In genomic region chr11:88348870-88349269, GRCh38 we compare ENCODE assay signal across 18 cellular contexts.
"Had no signal": no experiment of that assay in that cellular context is flagged by ENCODE, and none has a peak within 500 bp of the region (broad histone marks: within the 10 kb centered on the region; RNA-seq: fewer than 3 reads in every experiment).

No MANE protein-coding gene starts in this region.

- DNase-seq: activated CD4-positive, alpha-beta memory T cell treated with anti-CD3 and anti-CD28 coated beads for 36 hours; activated CD4-positive, alpha-beta T cell treated with anti-CD3 and anti-CD28 coated beads for 36 hours; activated naive CD8-positive, alpha-beta T cell treated with anti-CD3 and anti-CD28 coated beads, Interleukin-2, amount 10 ng/mL, durations not matched to agents 7 days and 5 days; anterior cingulate cortex; central memory CD4-positive, alpha-beta T cell; foreskin fibroblast; glutamatergic neuron; hypothalamus; kidney; left lung; midbrain; stimulated activated CD4-positive, alpha-beta T cell treated with anti-CD3 and anti-CD28 coated beads, Interleukin-2, amount 100 ng/mL, for 24 hours; stimulated activated naive CD8-positive, alpha-beta T cell treated with anti-CD3 and anti-CD28 coated beads, Interleukin-15, Interleukin-2, amounts not matched to agents 100 U/mL and 50 U/mL, for 24 hours; substantia nigra; tibial artery had no signal

- H3K36me3 ChIP-seq: left lung, tibial artery had no signal

- H3K4me3 Mint-ChIP-seq: activated CD4-positive, alpha-beta memory T cell treated with anti-CD3 and anti-CD28 coated beads for 36 hours; activated CD4-positive, alpha-beta T cell treated with anti-CD3 and anti-CD28 coated beads for 36 hours; activated naive CD8-positive, alpha-beta T cell treated with anti-CD3 and anti-CD28 coated beads, Interleukin-2, amount 10 ng/mL, durations not matched to agents 7 days and 5 days; brain; WTC11 had no signal

- H3K36me3 Mint-ChIP-seq: activated CD4-positive, alpha-beta memory T cell treated with anti-CD3 and anti-CD28 coated beads for 36 hours; brain; WTC11 had no signal

- H3K4me3 ChIP-seq: coronary artery, left lung, tibial artery had no signal

- H3K4me1 ChIP-seq: tibial artery had no signal

- H3K27ac Mint-ChIP-seq: activated CD4-positive, alpha-beta memory T cell treated with anti-CD3 and anti-CD28 coated beads for 36 hours; activated CD4-positive, alpha-beta T cell treated with anti-CD3 and anti-CD28 coated beads for 36 hours; activated naive CD8-positive, alpha-beta T cell treated with anti-CD3 and anti-CD28 coated beads, Interleukin-2, amount 10 ng/mL, durations not matched to agents 7 days and 5 days; brain; WTC11 had no signal

- H3K27ac ChIP-seq: coronary artery, left lung, tibial artery had no signal

- H3K4me1 Mint-ChIP-seq: WTC11 had no signal

- H3K9me3 Mint-ChIP-seq: activated CD4-positive, alpha-beta memory T cell treated with anti-CD3 and anti-CD28 coated beads for 36 hours; activated naive CD8-positive, alpha-beta T cell treated with anti-CD3 and anti-CD28 coated beads, Interleukin-2, amount 10 ng/mL, durations not matched to agents 7 days and 5 days; WTC11 had no signal

- H3K27me3 Mint-ChIP-seq: activated CD4-positive, alpha-beta memory T cell treated with anti-CD3 and anti-CD28 coated beads for 36 hours; activated CD4-positive, alpha-beta T cell treated with anti-CD3 and anti-CD28 coated beads for 36 hours; activated naive CD8-positive, alpha-beta T cell treated with anti-CD3 and anti-CD28 coated beads, Interleukin-2, amount 10 ng/mL, durations not matched to agents 7 days and 5 days; brain had no signal

- H3K9me3 ChIP-seq: left lung, tibial artery had no signal

- ATAC-seq: activated CD4-positive, alpha-beta T cell treated with anti-CD3 and anti-CD28 coated beads for 36 hours; left lung; stimulated activated naive CD8-positive, alpha-beta T cell treated with anti-CD3 and anti-CD28 coated beads, Interleukin-15, Interleukin-2, amounts not matched to agents 100 U/mL and 50 U/mL, for 24 hours; WTC11 had no signal

- H3K27me3 ChIP-seq: left lung, tibial artery had no signal
